9 cellular contexts compared by ENCODE assay signal in genomic region chr1:108570128-108570527, GRCh38. TPM values are rescaled to one million over a fixed set of nuclear protein-coding genes. Genes with fewer than 3 reads are reported as not detected.
DNase-seq lines count a peak whose midpoint lies in the region; ATAC-seq and TF ChIP-seq lines count a peak whose summit lies in the region.
"Had no signal": no experiment of that assay in that cellular context is flagged by ENCODE, and none has a peak within 500 bp of the region (broad histone marks: within the 10 kb centered on the region; RNA-seq: fewer than 3 reads in every experiment).

No MANE protein-coding gene starts in this region.

- no peak overlapping the region for H3K27ac ChIP-seq in neural cell (ENCODE audit: low read length)
- H3K27ac ChIP-seq: VCaP had no signal

- no peaks in the 10 kb centered on the region for H3K9me3 ChIP-seq in neural cell (ENCODE audit: low read length)

- no peaks in the 10 kb centered on the region for H3K9me2 ChIP-seq in neural cell (ENCODE audit: insufficient read depth, low read length)

- TF ChIP-seq RAD21 in neural cell (conservative IDR thresholded peaks at IDR 0.05) = no peak

- TF ChIP-seq EP300 in neural cell (conservative IDR thresholded peaks at IDR 0.05; ENCODE audit: poor library complexity, severe bottlenecking) = no peak

- H3K4me2 ChIP-seq in neural cell (ENCODE audit: low read length) = no peak overlapping the region

- H4K20me1 ChIP-seq in neural cell (ENCODE audit: insufficient read depth) = no peaks in the 10 kb centered on the region

- H3K79me2 ChIP-seq in neural cell (replicated peaks; ENCODE audit: insufficient read depth, low read length) = no peaks in the 10 kb centered on the region

- peak; percentile 48 for DNase-seq in D341Med (ENCODE audit: low spot score)
- peak; percentile 46 for DNase-seq in NCI-H82 treated with DMSO at 0.1 percent for 48 hours (lab: John Stamatoyannopoulos, UW; ENCODE audit: unreplicated experiment)
- peak; percentile 28 for DNase-seq in cerebellar cortex (ENCODE audit: low spot score)
- no peak for DNase-seq in NCI-H2196 treated with DMSO at 0.1 percent for 48 hours (lab: John Stamatoyannopoulos, UW; ENCODE audit: unreplicated experiment)
- no peak for DNase-seq in epidermal melanocyte (ENCODE audit: insufficient read length, low spot score)

- no peak overlapping the region for H2AFZ ChIP-seq in neural cell (ENCODE audit: low read depth, low read length)

- H3K36me3 ChIP-seq in neural cell (ENCODE audit: insufficient read depth, low read length) = no peaks in the 10 kb centered on the region

- no peak overlapping the region for H3K4me3 ChIP-seq in neural cell (ENCODE audit: low read length)

- ATAC-seq in GM18909 (IDR thresholded peaks at IDR 0.05; ENCODE audit: poor library complexity, unreplicated experiment) (peak; percentile 100), HG03045 (IDR thresholded peaks at IDR 0.05; ENCODE audit: unreplicated experiment) (peak; percentile 94)

- no peak overlapping the region for H3K9ac ChIP-seq in neural cell (ENCODE audit: low read length)

- TF ChIP-seq CTCF in neural cell (IDR thresholded peaks at IDR 0.05; ENCODE audit: poor library complexity, severe bottlenecking) = peak; percentile 9

- no peaks in the 10 kb centered on the region for H3F3A ChIP-seq in neural cell (ENCODE audit: insufficient read depth, low read length, poor library complexity, severe bottlenecking)

- no peaks in the 10 kb centered on the region for H3K27me3 ChIP-seq in neural cell (ENCODE audit: insufficient read depth, low read depth, low read length)

TF ChIP-seq in neural cell, 6 proteins besides CTCF, POLR2A, EP300 and RAD21:
- TF ChIP-seq SMC3 (conservative IDR thresholded peaks at IDR 0.05; ENCODE audit: poor library complexity) = no peak
TF ChIP-seq in neural cell: peak in this region for 0.

RNA-seq across cellular contexts. Expression of gene EEIG2, which starts 10.2 kb away (rescaled TPM):
- 13.1 and 13.2 TPM in 2 replicates for polyA plus RNA-seq in neural cell
- polyA minus RNA-seq in neural cell = 20.5 and 21.0 TPM in 2 replicates

Comparison
In these comparisons a context has a peak if more than half of its experiments do, and no peak if none do; other contexts are left out.
1. DNase-seq: peak in D341Med (single experiment), NCI-H82 treated with DMSO at 0.1 percent for 48 hours (single experiment) and cerebellar cortex (single experiment); none in NCI-H2196 treated with DMSO at 0.1 percent for 48 hours (single experiment) and epidermal melanocyte (single experiment).